Comparison of ENCODE assay signal across 22 cellular contexts in the genomic region with DNA sequence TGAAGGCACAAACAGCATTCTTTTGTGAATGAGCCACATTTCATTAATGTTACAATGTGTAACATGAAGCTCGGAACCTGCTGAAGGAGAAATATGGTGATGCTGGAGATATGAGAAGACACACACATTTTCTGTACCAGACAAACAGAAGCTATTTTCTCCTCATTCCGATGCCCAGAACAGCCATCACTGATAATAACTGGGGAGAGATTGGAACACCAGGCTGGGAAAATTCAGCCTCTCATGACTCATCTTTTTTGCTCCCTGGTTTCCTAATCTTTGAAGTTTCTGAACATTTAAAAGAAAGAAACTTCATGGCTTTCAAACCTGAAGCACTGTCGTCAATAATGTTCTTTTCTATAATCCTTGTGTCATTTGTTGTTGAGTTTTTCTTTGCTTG.
"Had no signal": no experiment of that assay in that cellular context is flagged by ENCODE, and none has a peak within 500 bp of the region (broad histone marks: within the 10 kb centered on the region; RNA-seq: fewer than 3 reads in every experiment).

No MANE protein-coding gene starts in this region.

- H3K27ac Mint-ChIP-seq: activated CD4-positive, alpha-beta T cell treated with anti-CD3 and anti-CD28 coated beads, Interleukin-2, amount 10 ng/mL, durations not matched to agents 7 days and 5 days; activated naive CD4-positive, alpha-beta T cell treated with anti-CD3 and anti-CD28 coated beads, Interleukin-2, amount 10 ng/mL, durations not matched to agents 7 days and 5 days; activated naive CD8-positive, alpha-beta T cell treated with anti-CD3 and anti-CD28 coated beads, Interleukin-2, amount 50 U/mL, for 24 hours; immature natural killer cell; nephron; stimulated activated naive CD8-positive, alpha-beta T cell treated with anti-CD3 and anti-CD28 coated beads, Interleukin-15, Interleukin-2, amounts not matched to agents 100 ng/mL and 50 ng/mL, for 24 hours had no signal

- H3K4me3 ChIP-seq: ascending aorta, breast epithelium, coronary artery, gastroesophageal sphincter, heart left ventricle, suprapubic skin, transverse colon, vagina had no signal

- H3K4me1 ChIP-seq: ascending aorta, breast epithelium, gastroesophageal sphincter, heart left ventricle, suprapubic skin, transverse colon, vagina had no signal

- H3K9me3 Mint-ChIP-seq: activated CD4-positive, alpha-beta T cell treated with anti-CD3 and anti-CD28 coated beads, Interleukin-2, amount 10 ng/mL, durations not matched to agents 7 days and 5 days; activated naive CD4-positive, alpha-beta T cell treated with anti-CD3 and anti-CD28 coated beads, Interleukin-2, amount 10 ng/mL, durations not matched to agents 7 days and 5 days; activated naive CD8-positive, alpha-beta T cell treated with anti-CD3 and anti-CD28 coated beads, Interleukin-2, amount 50 U/mL, for 24 hours; activated T-cell treated with anti-CD3 and anti-CD28 coated beads, Interleukin-2, amount 50 U/mL, for 4 hours; immature natural killer cell; nephron; stimulated activated naive CD8-positive, alpha-beta T cell treated with anti-CD3 and anti-CD28 coated beads, Interleukin-15, Interleukin-2, amounts not matched to agents 100 ng/mL and 50 ng/mL, for 24 hours had no signal

- H3K9me3 ChIP-seq: ascending aorta, breast epithelium, gastroesophageal sphincter, heart left ventricle, suprapubic skin, transverse colon, vagina had no signal

- H3K27me3 ChIP-seq: ascending aorta, breast epithelium, gastroesophageal sphincter, heart left ventricle, suprapubic skin, transverse colon, vagina had no signal

- H3K27ac ChIP-seq: ascending aorta, breast epithelium, coronary artery, gastroesophageal sphincter, heart left ventricle, suprapubic skin, transverse colon, vagina had no signal

- H3K4me1 Mint-ChIP-seq: activated CD4-positive, alpha-beta T cell treated with anti-CD3 and anti-CD28 coated beads, Interleukin-2, amount 10 ng/mL, durations not matched to agents 7 days and 5 days; activated naive CD4-positive, alpha-beta T cell treated with anti-CD3 and anti-CD28 coated beads, Interleukin-2, amount 10 ng/mL, durations not matched to agents 7 days and 5 days; activated naive CD8-positive, alpha-beta T cell treated with anti-CD3 and anti-CD28 coated beads, Interleukin-2, amount 50 U/mL, for 24 hours; immature natural killer cell had no signal

- H3K36me3 ChIP-seq: ascending aorta, breast epithelium, gastroesophageal sphincter, heart left ventricle, suprapubic skin, transverse colon, vagina had no signal

- ATAC-seq: activated naive CD8-positive, alpha-beta T cell treated with anti-CD3 and anti-CD28 coated beads, Interleukin-2, amount 50 U/mL, for 24 hours; activated T-cell treated with anti-CD3 and anti-CD28 coated beads, Interleukin-2, amount 50 U/mL, for 4 hours; gastroesophageal sphincter; heart left ventricle; left ventricle myocardium superior had no signal

- H3K36me3 Mint-ChIP-seq: activated naive CD4-positive, alpha-beta T cell treated with anti-CD3 and anti-CD28 coated beads, Interleukin-2, amount 10 ng/mL, durations not matched to agents 7 days and 5 days; immature natural killer cell had no signal

- H3K4me3 Mint-ChIP-seq: activated CD4-positive, alpha-beta T cell treated with anti-CD3 and anti-CD28 coated beads, Interleukin-2, amount 10 ng/mL, durations not matched to agents 7 days and 5 days; activated naive CD4-positive, alpha-beta T cell treated with anti-CD3 and anti-CD28 coated beads, Interleukin-2, amount 10 ng/mL, durations not matched to agents 7 days and 5 days; activated naive CD8-positive, alpha-beta T cell treated with anti-CD3 and anti-CD28 coated beads, Interleukin-2, amount 50 U/mL, for 24 hours; activated T-cell treated with anti-CD3 and anti-CD28 coated beads, Interleukin-2, amount 50 U/mL, for 4 hours; immature natural killer cell; nephron; stimulated activated naive CD8-positive, alpha-beta T cell treated with anti-CD3 and anti-CD28 coated beads, Interleukin-15, Interleukin-2, amounts not matched to agents 100 ng/mL and 50 ng/mL, for 24 hours had no signal

- H3K27me3 Mint-ChIP-seq: activated naive CD4-positive, alpha-beta T cell treated with anti-CD3 and anti-CD28 coated beads, Interleukin-2, amount 10 ng/mL, durations not matched to agents 7 days and 5 days; activated naive CD8-positive, alpha-beta T cell treated with anti-CD3 and anti-CD28 coated beads, Interleukin-2, amount 50 U/mL, for 24 hours had no signal

- DNase-seq: activated CD4-positive, alpha-beta T cell treated with anti-CD3 and anti-CD28 coated beads, Interleukin-2, amount 10 ng/mL, durations not matched to agents 7 days and 5 days; activated CD8-positive, alpha-beta memory T cell treated with anti-CD3 and anti-CD28 coated beads, Interleukin-2, amount 50 U/mL, for 4 hours; activated naive CD4-positive, alpha-beta T cell treated with anti-CD3 and anti-CD28 coated beads, Interleukin-2, amount 10 ng/mL, durations not matched to agents 7 days and 5 days; activated naive CD8-positive, alpha-beta T cell treated with anti-CD3 and anti-CD28 coated beads, Interleukin-2, amount 50 U/mL, for 24 hours; activated T-cell treated with anti-CD3 and anti-CD28 coated beads, Interleukin-2, amount 50 U/mL, for 4 hours; erythroblast; heart left ventricle; immature natural killer cell; left ventricle myocardium superior; occipital lobe; retina; stimulated activated CD4-positive, alpha-beta T cell treated with anti-CD3 and anti-CD28 coated beads, Interleukin-12 subunit alpha, Interleukin-12 subunit beta, amount 100 ng/mL, for 4 hours; stimulated activated CD4-positive, alpha-beta T cell treated with anti-CD3 and anti-CD28 coated beads, Interleukin-2, amount 100 ng/mL, for 24 hours; transverse colon had no signal
